In the genomic region with DNA sequence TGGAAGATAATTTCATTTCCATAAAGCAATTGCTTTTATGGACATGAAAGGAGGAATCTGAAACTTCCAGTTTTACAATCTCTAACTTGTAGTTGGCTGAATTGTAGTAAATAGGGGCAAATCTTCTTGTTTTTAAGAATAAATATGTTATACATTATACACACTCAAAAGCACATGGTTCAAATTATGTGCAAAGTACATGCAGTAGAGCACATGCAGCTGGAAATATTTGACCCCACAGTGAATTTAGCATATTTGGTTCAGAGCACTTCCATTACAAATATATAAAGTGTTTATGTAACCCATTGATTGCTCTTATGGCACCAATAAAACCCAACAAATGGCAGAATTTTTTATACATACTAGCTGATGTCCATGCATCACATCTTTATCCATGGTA, we compare ENCODE assay signal across 28 cellular contexts.
"Had no signal": no experiment of that assay in that cellular context is flagged by ENCODE, and none has a peak within 500 bp of the region (broad histone marks: within the 10 kb centered on the region; RNA-seq: fewer than 3 reads in every experiment).

No MANE protein-coding gene starts in this region.

- H3K36me3 ChIP-seq: ascending aorta, breast epithelium, cardiac muscle cell, colonic mucosa, esophagus squamous epithelium had no signal

- ATAC-seq: activated CD4-positive, alpha-beta T cell treated with anti-CD3 and anti-CD28 coated beads for 36 hours; activated CD8-positive, alpha-beta memory T cell treated with anti-CD3 and anti-CD28 coated beads, Interleukin-2, amount 10 ng/mL, durations not matched to agents 7 days and 5 days; activated CD8-positive, alpha-beta T cell treated with anti-CD3 and anti-CD28 coated beads, Interleukin-2, amount 10 ng/mL, durations not matched to agents 7 days and 5 days; activated naive CD8-positive, alpha-beta T cell treated with anti-CD3 and anti-CD28 coated beads, Interleukin-2, amount 50 U/mL, for 24 hours had no signal

- DNase-seq: activated CD4-positive, alpha-beta memory T cell treated with anti-CD3 and anti-CD28 coated beads for 36 hours; activated CD4-positive, alpha-beta T cell treated with anti-CD3 and anti-CD28 coated beads for 36 hours; activated CD4-positive, alpha-beta T cell treated with anti-CD3 and anti-CD28 coated beads, Interleukin-2, amount 10 ng/mL, durations not matched to agents 24 days and 14 days; activated CD4-positive, CD25-positive, alpha-beta regulatory T cell; activated CD4-positive, CD25-positive, alpha-beta regulatory T cell treated with anti-CD3 and anti-CD28 coated beads, Interleukin-2, amount 50 U/mL, for 72 hours; activated CD8-positive, alpha-beta memory T cell treated with anti-CD3 and anti-CD28 coated beads, Interleukin-2, amount 10 ng/mL, durations not matched to agents 7 days and 5 days; activated CD8-positive, alpha-beta memory T cell treated with anti-CD3 and anti-CD28 coated beads, Interleukin-2, amount 50 U/mL, for 4 hours; activated CD8-positive, alpha-beta T cell treated with anti-CD3 and anti-CD28 coated beads, Interleukin-2, amount 10 ng/mL, durations not matched to agents 7 days and 5 days; activated effector memory CD4-positive, alpha-beta T cell treated with anti-CD3 and anti-CD28 coated beads, Interleukin-2, amount 50 U/mL, for 16 hours; activated naive CD4-positive, alpha-beta T cell treated with anti-CD3 and anti-CD28 coated beads for 36 hours; activated naive CD8-positive, alpha-beta T cell treated with anti-CD3 and anti-CD28 coated beads for 36 hours; activated naive CD8-positive, alpha-beta T cell treated with anti-CD3 and anti-CD28 coated beads, Interleukin-2, amount 50 U/mL, for 24 hours; activated T-cell treated with anti-CD3 and anti-CD28 coated beads, Interleukin-2, amount 50 U/mL, for 1 hour; activated T-cell treated with anti-CD3 and anti-CD28 coated beads, Interleukin-2, amount 50 U/mL, for 48 hours; central memory CD4-positive, alpha-beta T cell; cerebellar nuclear complex; colonic mucosa; effector CD8-positive, alpha-beta T cell; esophagus squamous epithelium; head of caudate nucleus; T-helper 2 cell had no signal

- H3K4me1 ChIP-seq: ascending aorta, breast epithelium, colonic mucosa, esophagus squamous epithelium had no signal

- H3K27me3 ChIP-seq: ascending aorta, breast epithelium, cardiac muscle cell, colonic mucosa, esophagus squamous epithelium had no signal

- FAIRE-seq: endometrium, endothelial cell of umbilical vein, frontal cortex had no signal

- H3K4me3 ChIP-seq: ascending aorta, breast epithelium, cardiac muscle cell, colonic mucosa, esophagus squamous epithelium had no signal

- H3K9me3 ChIP-seq: ascending aorta, breast epithelium, colonic mucosa, esophagus squamous epithelium had no signal

- H3K27ac ChIP-seq: ascending aorta, breast epithelium, cardiac muscle cell, colonic mucosa, epithelial cell of prostate, esophagus squamous epithelium had no signal
